12 cellular contexts compared by ENCODE assay signal in the genomic region with DNA sequence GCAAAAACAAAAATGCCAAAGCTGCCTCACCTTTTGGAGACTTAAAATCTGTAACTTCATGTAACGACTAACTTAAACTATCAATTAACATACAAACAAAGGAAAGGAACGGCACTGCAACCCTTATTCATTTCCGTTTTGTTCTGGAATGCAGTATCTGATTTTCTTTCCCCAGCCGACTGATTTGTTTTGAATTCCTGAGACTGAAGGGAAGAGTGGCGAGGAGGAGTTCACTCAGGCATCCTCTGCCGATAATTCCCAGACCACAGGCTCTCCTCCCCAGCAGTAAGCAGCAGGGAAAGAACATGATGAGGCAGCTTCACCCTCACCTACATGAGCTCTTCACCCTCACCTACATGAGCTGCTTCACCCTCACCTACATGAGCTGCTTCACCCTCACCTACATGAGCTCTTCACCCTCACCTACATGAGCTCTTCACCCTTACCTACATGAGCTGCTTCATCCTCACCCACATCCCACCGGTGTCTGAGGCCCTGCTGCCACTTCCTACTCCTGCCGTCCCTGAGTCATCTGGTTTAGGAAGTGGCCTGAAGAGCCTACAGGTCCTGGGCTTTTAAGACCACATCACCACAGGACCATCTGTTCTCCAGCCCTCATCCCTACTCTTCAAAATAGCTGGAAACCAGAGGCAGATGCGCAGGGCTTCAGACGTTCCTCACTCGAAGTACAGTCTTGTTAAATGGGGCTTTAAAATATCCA.
DNase-seq lines count a peak whose midpoint lies in the region; ATAC-seq and TF ChIP-seq lines count a peak whose summit lies in the region.
"Had no signal": no experiment of that assay in that cellular context is flagged by ENCODE, and none has a peak within 500 bp of the region (broad histone marks: within the 10 kb centered on the region; RNA-seq: fewer than 3 reads in every experiment).

No MANE protein-coding gene starts in this region.

- no peak for TF ChIP-seq CTCF in choroid plexus epithelial cell (conservative IDR thresholded peaks at IDR 0.05; ENCODE audit: low read depth, low read length)

- H3K36me3 Mint-ChIP-seq in natural killer cell treated with Interleukin-12 subunit alpha and Interleukin-12 subunit beta and Interleukin-15 and Interleukin-18, amount 100 ng/mL, for 72 hours = no peaks in the 10 kb centered on the region

- ATAC-seq in natural killer cell treated with Interleukin-12 subunit alpha and Interleukin-12 subunit beta and Interleukin-15 and Interleukin-18, amount 100 ng/mL, for 72 hours = no peak
- ATAC-seq in GM19324 (IDR thresholded peaks at IDR 0.05; ENCODE audit: low FRiP score, unreplicated experiment) (no peak), HG02885 (IDR thresholded peaks at IDR 0.05; ENCODE audit: poor library complexity, unreplicated experiment) (no peak)
- ATAC-seq: right cardiac atrium had no signal

- H3K27me3 Mint-ChIP-seq in natural killer cell treated with Interleukin-12 subunit alpha and Interleukin-12 subunit beta and Interleukin-15 and Interleukin-18, amount 100 ng/mL, for 72 hours = no peaks in the 10 kb centered on the region

- H3K4me3 Mint-ChIP-seq in natural killer cell treated with Interleukin-12 subunit alpha and Interleukin-12 subunit beta and Interleukin-15 and Interleukin-18, amount 100 ng/mL, for 72 hours = no peak overlapping the region

- H3K4me3 ChIP-seq in choroid plexus epithelial cell (ENCODE audit: low read depth, low read length) = no peak overlapping the region

- H3K9me3 Mint-ChIP-seq in natural killer cell treated with Interleukin-12 subunit alpha and Interleukin-12 subunit beta and Interleukin-15 and Interleukin-18, amount 100 ng/mL, for 72 hours = no peaks in the 10 kb centered on the region

- peaks cover 5 to 6% of the 10 kb centered on the region in 2 donors for H3K4me1 Mint-ChIP-seq in natural killer cell treated with Interleukin-12 subunit alpha and Interleukin-12 subunit beta and Interleukin-15 and Interleukin-18, amount 100 ng/mL, for 72 hours (ENCODE audit: low read depth in 2 of 2)

- peak overlapping the region; percentile 32 to 80 for H3K27ac Mint-ChIP-seq in natural killer cell treated with Interleukin-12 subunit alpha and Interleukin-12 subunit beta and Interleukin-15 and Interleukin-18, amount 100 ng/mL, for 72 hours

- DNase-seq in DMS 273 (lab: John Stamatoyannopoulos, UW; ENCODE audit: unreplicated experiment) = peak; percentile 87
- DNase-seq in MV-4-11 (lab: John Stamatoyannopoulos, UW) = peak; percentile 40
- peak; percentile 76 for DNase-seq in choroid plexus epithelial cell (ENCODE audit: low read depth)
- no peak for DNase-seq in natural killer cell treated with Interleukin-12 subunit alpha and Interleukin-12 subunit beta and Interleukin-15 and Interleukin-18, amount 100 ng/mL, for 72 hours (ENCODE audit: low spot score)
- DNase-seq in NCI-H1092 treated with DMSO at 0.1 percent for 48 hours (lab: John Stamatoyannopoulos, UW) = no peak
- DNase-seq: activated CD4-positive, alpha-beta T cell treated with anti-CD3 and anti-CD28 coated beads for 48 hours; activated effector memory CD4-positive, alpha-beta T cell treated with anti-CD3 and anti-CD28 coated beads, Interleukin-2, amount 50 U/mL, for 16 hours; COR-L47; NCI-H2029 treated with DMSO at 0.1 percent for 48 hours; right cardiac atrium had no signal

Comparison
In these comparisons a context has a peak if more than half of its experiments do, and no peak if none do; other contexts are left out.
1. DNase-seq: peak in DMS 273 (single experiment), MV-4-11 (single experiment) and choroid plexus epithelial cell (single experiment); none in natural killer cell treated with Interleukin-12 subunit alpha and Interleukin-12 subunit beta and Interleukin-15 and Interleukin-18, amount 100 ng/mL, for 72 hours (single experiment) and NCI-H1092 treated with DMSO at 0.1 percent for 48 hours (single experiment).